Comparison of ENCODE assay signal across 27 cellular contexts in the genomic region with DNA sequence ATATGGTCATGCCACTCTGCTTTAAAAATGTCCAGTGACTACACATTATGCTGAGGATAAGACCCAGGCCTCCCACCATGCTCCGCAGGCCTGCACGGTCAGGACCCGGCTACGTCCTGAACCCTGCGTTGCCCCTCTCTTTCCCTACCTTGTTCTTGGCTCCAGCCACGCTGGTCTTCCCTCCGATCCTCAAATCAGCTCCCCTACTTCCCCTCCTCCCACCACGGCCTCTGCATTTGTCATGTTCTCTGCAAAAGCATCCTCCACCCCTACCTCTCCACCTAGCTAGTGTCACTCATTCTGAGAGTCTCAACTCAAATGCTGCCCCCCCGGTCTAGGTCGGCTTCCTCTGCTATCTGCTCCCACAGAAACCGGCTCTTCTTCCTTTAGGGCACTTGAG. TPM values are rescaled to one million over a fixed set of nuclear protein-coding genes. Genes with fewer than 3 reads are reported as not detected.
DNase-seq lines count a peak whose midpoint lies in the region; ATAC-seq, FAIRE-seq and TF ChIP-seq lines count a peak whose summit lies in the region.
"Had no signal": no experiment of that assay in that cellular context is flagged by ENCODE, and none has a peak within 500 bp of the region (broad histone marks: within the 10 kb centered on the region; RNA-seq: fewer than 3 reads in every experiment).

No MANE protein-coding gene starts in this region.

- CTCF ChIA-PET in GM12878 (lab: Yijun Ruan, JAX): interaction anchor here (1.0 to 1.6 kb wide), 2 partner anchors 19 to 85 kb away, joined by 3 to 4 read pairs; no protein-coding TSS in a partner anchor

- H3K36me3 ChIP-seq in H7 (replicated peaks; ENCODE audit: control insufficient read depth, insufficient read depth, low read length) (peaks cover 8% of the 10 kb centered on the region), GM12878 (ENCODE audit: control insufficient read depth in 2 of 2, insufficient read depth in 2 of 2, low read length in 1 of 2) (peaks cover 41 to 59% of the 10 kb centered on the region in 2 experiments), thyroid gland (peaks cover 59 to 68% of the 10 kb centered on the region in 2 donors)
- H3K36me3 ChIP-seq: uterus had no signal

- SMC1A ChIA-PET in GM12878 (lab: Charles Lee; ENCODE audit: uncharacterized antibody, unreplicated experiment): interaction anchor here (0.7 kb wide), 1 partner anchor 9 kb away, joined by 4 read pairs; no protein-coding TSS in a partner anchor

- H3K27ac ChIP-seq in GM12878 (ENCODE audit: control insufficient read depth, insufficient read depth) (no peak overlapping the region), thyroid gland (peak overlapping the region; percentile 87 to 92 (median 90))
- H3K27ac ChIP-seq: GM23248 had no signal

- H3K4me3 ChIP-seq in H7 (ENCODE audit: insufficient read depth, low read depth, low read length) (no peak overlapping the region), GM12878 (no peak overlapping the region), thyroid gland (replicated peaks in 1 of 3) (no peak overlapping the region)
- H3K4me3 ChIP-seq: GM23248, heart left ventricle, uterus had no signal

- no peaks in the 10 kb centered on the region for H3K4me1 Mint-ChIP-seq in neural crest cell
- H3K4me1 Mint-ChIP-seq: activated CD4-positive, alpha-beta T cell treated with anti-CD3 and anti-CD28 coated beads for 36 hours; CD8-positive, alpha-beta memory T cell had no signal

- no peak overlapping the region for H3K4me2 ChIP-seq in GM12878 (ENCODE audit: control insufficient read depth, insufficient read depth)

- no peak for FAIRE-seq in GM12878 (lab: Jason Lieb, UNC)
- FAIRE-seq: keratinocyte had no signal

- H3K27me3 ChIP-seq in H7 (ENCODE audit: control insufficient read depth, insufficient read depth, low read length) (no peaks in the 10 kb centered on the region), GM12878 (replicated peaks in 1 of 2; ENCODE audit: control insufficient read depth in 2 of 2, insufficient read depth in 2 of 2, low read length in 1 of 2) (no peaks in the 10 kb centered on the region), thyroid gland (no peaks in the 10 kb centered on the region)
- H3K27me3 ChIP-seq: BE2C, heart left ventricle, uterus had no signal

- in situ Hi-C loops in GM12878 (cut with MboI): no loop called here

- no peaks in the 10 kb centered on the region for H3K9me3 ChIP-seq in GM12878 (replicated peaks; ENCODE audit: control insufficient read depth, insufficient read depth, low read length)
- H3K9me3 ChIP-seq in thyroid gland: no peaks in the 10 kb centered on the region
- H3K9me3 ChIP-seq: BE2C, heart left ventricle, uterus had no signal

- WGBS in GM12878 (ENCODE audit: insufficient coverage, insufficient replicate concordance, low lambda C conversion rate, missing lambda C conversion rate): 85% methylated on average over 11 of the region's 11 CpGs
- WGBS in thyroid gland, 2 donors: 94 to 95% methylated on average over 11 of the region's 11 CpGs

- TF ChIP-seq RAD21 in GM12878 (IDR thresholded peaks at IDR 0.05; ENCODE audit: insufficient read depth, low read depth, low read length): no peak

- no peaks in the 10 kb centered on the region for H3K79me2 ChIP-seq in GM12878 (ENCODE audit: control insufficient read depth, insufficient read depth, low read length)

- no peak overlapping the region for H2AFZ ChIP-seq in GM12878 (ENCODE audit: control insufficient read depth, low read depth, low read length)
- H2AFZ ChIP-seq: GM23248 had no signal

- TF ChIP-seq EP300 in GM12878 (IDR thresholded peaks at IDR 0.05; ENCODE audit: borderline replicate concordance in 1 of 2, control insufficient read depth in 1 of 2, low read depth in 2 of 2, low read length in 2 of 2): no peak

- peak; percentile 27; the same call in 1 of the 2 replicates for TF ChIP-seq POLR2A in GM12878 (IDR thresholded peaks at IDR 0.05; ENCODE audit: low read depth, low read length)
- TF ChIP-seq POLR2A in thyroid gland (IDR thresholded peaks at IDR 0.05): no peak

- peak; percentile 9 for DNase-seq in H7
- DNase-seq in GM12878 (ENCODE audit: low read depth, low spot score): no peak
- no peak for DNase-seq in neural crest cell (ENCODE audit: low read depth, low spot score)
- no peak for DNase-seq in thyroid gland
- DNase-seq in GDM1 (lab: John Stamatoyannopoulos, UW): no peak
- DNase-seq in stimulated activated CD4-positive, alpha-beta T cell treated with anti-CD3 and anti-CD28 coated beads, Interleukin-4, amount 100 ng/mL, for 1 hour: no peak
- DNase-seq: activated CD4-positive, alpha-beta T cell treated with anti-CD3 and anti-CD28 coated beads for 36 hours; activated effector memory CD4-positive, alpha-beta T cell treated with Interleukin-2 at 50 U/mL for 16 hours; activated T-cell treated with anti-CD3 and anti-CD28 coated beads for 4 hours; BE2C; CD8-positive, alpha-beta memory T cell; central memory CD4-positive, alpha-beta T cell; DMS 273 treated with DMSO at 0.1 percent for 48 hours; EL; foreskin fibroblast; GM23248; left ventricle myocardium superior; midbrain; naive B cell; SHP77; stimulated activated CD4-positive, alpha-beta T cell treated with anti-CD3 and anti-CD28 coated beads, Interleukin-4, amount 100 ng/mL, for 4 hours; uterus had no signal

- no peak for ATAC-seq in GM12878
- ATAC-seq in GM21717 (IDR thresholded peaks at IDR 0.05; ENCODE audit: unreplicated experiment): no peak
- ATAC-seq: activated CD4-positive, alpha-beta T cell treated with anti-CD3 and anti-CD28 coated beads for 36 hours; heart left ventricle; left ventricle myocardium superior had no signal

- H4K20me1 ChIP-seq in GM12878 (ENCODE audit: control insufficient read depth, insufficient read depth): no peaks in the 10 kb centered on the region; the same call in 1 of the 2 replicates

- intact Hi-C loops in GM12878 (cut with micrococcal nuclease; ENCODE audit: unreplicated experiment) (no loop called here), thyroid gland (cut with DNase I) (no loop called here)

- peak overlapping the region; percentile 60 for H3K27ac Mint-ChIP-seq in neural crest cell (ENCODE audit: unreplicated experiment)
- H3K27ac Mint-ChIP-seq: activated CD4-positive, alpha-beta T cell treated with anti-CD3 and anti-CD28 coated beads for 36 hours; dendritic cell treated with granulocyte-macrophage colony-stimulating factor and Interleukin-4, amounts not matched to agents 40 ng/mL and 50 ng/mL, for 4 days; T-helper 2 cell treated with Interferon-gamma antibody and Interleukin-4, amounts not matched to agents 5 μg/mL and 100 μg/mL, for 36 hours had no signal

- no TSS peak for BruUV-seq in GM12878 (replicated peaks; lab: Mats Ljungman, UMichigan)

- no peak overlapping the region for H3K4me3 Mint-ChIP-seq in neural crest cell
- H3K4me3 Mint-ChIP-seq: activated CD4-positive, alpha-beta T cell treated with anti-CD3 and anti-CD28 coated beads for 36 hours; CD8-positive, alpha-beta memory T cell; dendritic cell treated with granulocyte-macrophage colony-stimulating factor and Interleukin-4, amounts not matched to agents 40 ng/mL and 50 ng/mL, for 4 days; naive B cell; T-helper 2 cell treated with Interferon-gamma antibody and Interleukin-4, amounts not matched to agents 5 μg/mL and 100 μg/mL, for 36 hours had no signal

- no peak overlapping the region for H3K9ac ChIP-seq in GM12878 (ENCODE audit: control insufficient read depth, insufficient read depth, low read length)
- H3K9ac ChIP-seq: GM23248 had no signal

- H3K36me3 Mint-ChIP-seq in neural crest cell (ENCODE audit: low read depth): peaks cover 20% of the 10 kb centered on the region

- no peaks in the 10 kb centered on the region for H3K27me3 Mint-ChIP-seq in neural crest cell (ENCODE audit: low read depth)
- H3K27me3 Mint-ChIP-seq: activated CD4-positive, alpha-beta T cell treated with anti-CD3 and anti-CD28 coated beads for 36 hours; CD8-positive, alpha-beta memory T cell; dendritic cell treated with granulocyte-macrophage colony-stimulating factor and Interleukin-4, amounts not matched to agents 40 ng/mL and 50 ng/mL, for 4 days; naive B cell had no signal

- H3K9me3 Mint-ChIP-seq in neural crest cell: no peaks in the 10 kb centered on the region
- H3K9me3 Mint-ChIP-seq: CD8-positive, alpha-beta memory T cell; dendritic cell treated with granulocyte-macrophage colony-stimulating factor and Interleukin-4, amounts not matched to agents 40 ng/mL and 50 ng/mL, for 4 days; naive B cell; T-helper 2 cell treated with Interferon-gamma antibody and Interleukin-4, amounts not matched to agents 5 μg/mL and 100 μg/mL, for 36 hours had no signal

- RAD21 ChIA-PET in GM12878 (lab: Charles Lee; ENCODE audit: unreplicated experiment): no interaction called here

- H3K4me1 ChIP-seq in GM12878 (ENCODE audit: control insufficient read depth, insufficient read depth, low read length) (no peaks in the 10 kb centered on the region), thyroid gland (peaks cover 29 to 53% of the 10 kb centered on the region in 2 donors)
- H3K4me1 ChIP-seq: BE2C, uterus had no signal

- no peak for TF ChIP-seq CTCF in GM12878 (IDR thresholded peaks at IDR 0.05 in 2 of 3, conservative IDR thresholded peaks at IDR 0.05 in 1 of 3; ENCODE audit: control insufficient read depth in 2 of 3, extremely low read depth in 1 of 3, insufficient read depth in 1 of 3, low read depth in 3 of 3, low read length in 3 of 3)
- no peak for TF ChIP-seq CTCF in neural crest cell (conservative IDR thresholded peaks at IDR 0.05)
- no peak for TF ChIP-seq CTCF in thyroid gland (IDR thresholded peaks at IDR 0.05)

- POLR2A ChIA-PET in GM12878 (lab: Charles Lee): no interaction called here

RNA-seq across cellular contexts. Expression of a gene that starts 11.2 kb away (rescaled TPM):
- total RNA-seq in H7 (2014; rRNA removed; shearing (Covaris generic)): 22.4 and 39.8 TPM in 2 replicates
- not detected in 2 replicates for total RNA-seq in GM12878 (2013; cell fraction: nucleolus; rRNA removed)
- total RNA-seq in GM12878 (2014; rRNA removed) (0.22 TPM in 1 of 2 replicates, not detected in the other), GM12878 (2014; rRNA removed; fragmentation: Illumina TruSeq; extraction: Trizol) (not detected in 2 replicates), GM12878 (2021) (0.38 and 0.45 TPM in 2 replicates), neural crest cell (4.6 and 4.8 TPM in 2 replicates), thyroid gland (over 10,000 TPM in 1 of 4 donors, 1,000 to 10,000 TPM in 3; 2,730 to 12,549 (median 7,201) TPM)
- polyA plus RNA-seq in GM12878 (2011; ENCODE audit: low read depth): 0.37 TPM
- polyA plus RNA-seq in GM12878 (2011; rRNA removed) (0.04 TPM in 1 of 2 replicates, not detected in the other), GM12878 (2014; fragmentation: Illumina TruSeq; extraction: Trizol) (0.09 and 0.19 TPM in 2 replicates), GM12878 (2014; fragmentation: Nextera tagmentation; extraction: Ambion mirVana) (under 1 TPM in 1 of 2 experiments, not detected in 1; 0.15 TPM), GM12878 (2014; rRNA removed) (0.12 and 0.32 TPM in 2 replicates), GM12878 (2016; fragmentation: Nextera tagmentation; extraction: Ambion mirVana) (1 to 10 TPM in 1 of 2 experiments, under 1 TPM in 1; 0.91 to 1.0 TPM)
- 0.07 TPM in 1 of 2 replicates, not detected in the other for polyA plus RNA-seq in GM12878 (2011; cell fraction: cytosol; rRNA removed)
- polyA plus RNA-seq in GM12878 (2011; cell fraction: nucleus; rRNA removed): not detected in 2 replicates
- polyA plus RNA-seq in GM12878 (2012): 0.81 and 1.3 TPM in 2 replicates
- polyA minus RNA-seq in GM12878 (2011; rRNA and poly(A)+ RNA removed): not detected in 2 replicates
- polyA minus RNA-seq in GM12878 (2011; cell fraction: cytosol; rRNA and poly(A)+ RNA removed): not detected in 2 replicates
- not detected in 2 replicates for polyA minus RNA-seq in GM12878 (2011; cell fraction: nucleus; rRNA and poly(A)+ RNA removed)
- total RNA-seq: activated CD4-positive, alpha-beta T cell treated with anti-CD3 and anti-CD28 coated beads for 36 hours; CD8-positive, alpha-beta memory T cell had no signal

RNA-seq across cellular contexts. Expression of a gene that starts 49.3 kb away (rescaled TPM):
- total RNA-seq in H7 (2014; rRNA removed; shearing (Covaris generic)): 27.3 and 38.6 TPM in 2 replicates
- total RNA-seq in GM12878 (2013; cell fraction: nucleolus; rRNA removed): 372 and 425 TPM in 2 replicates
- total RNA-seq in GM12878 (2014; rRNA removed): 203 and 223 TPM in 2 replicates
- total RNA-seq in GM12878 (2014; rRNA removed; fragmentation: Illumina TruSeq; extraction: Trizol): 147 and 148 TPM in 2 replicates
- 279 and 289 TPM in 2 replicates for total RNA-seq in GM12878 (2021)
- 132 TPM for polyA plus RNA-seq in GM12878 (2011; ENCODE audit: low read depth)
- polyA plus RNA-seq in GM12878 (2011; rRNA removed): 156 and 178 TPM in 2 replicates
- polyA plus RNA-seq in GM12878 (2011; cell fraction: cytosol; rRNA removed): 190 and 206 TPM in 2 replicates
- 272 and 287 TPM in 2 replicates for polyA plus RNA-seq in GM12878 (2011; cell fraction: nucleus; rRNA removed)
- 262 and 278 TPM in 2 replicates for polyA plus RNA-seq in GM12878 (2012)
- polyA plus RNA-seq in GM12878 (2014; fragmentation: Illumina TruSeq; extraction: Trizol): 107 and 151 TPM in 2 replicates
- polyA plus RNA-seq in GM12878 (2014; fragmentation: Nextera tagmentation; extraction: Ambion mirVana): 10 to 100 TPM in 1 of 2 experiments, 1 to 10 TPM in 1; 4.4 to 13.7 TPM
- polyA plus RNA-seq in GM12878 (2014; rRNA removed): 199 and 200 TPM in 2 replicates
- 100 to 1,000 TPM; 112 to 117 TPM for polyA plus RNA-seq in GM12878 (2016; fragmentation: Nextera tagmentation; extraction: Ambion mirVana)
- polyA minus RNA-seq in GM12878 (2011; rRNA and poly(A)+ RNA removed): 245 and 345 TPM in 2 replicates
- 117 and 134 TPM in 2 replicates for polyA minus RNA-seq in GM12878 (2011; cell fraction: cytosol; rRNA and poly(A)+ RNA removed)
- polyA minus RNA-seq in GM12878 (2011; cell fraction: nucleus; rRNA and poly(A)+ RNA removed): 165 and 259 TPM in 2 replicates
- total RNA-seq in neural crest cell: 34.6 and 37.1 TPM in 2 replicates
- 100 to 1,000 TPM in 1 of 4 donors, 10 to 100 TPM in 3; 74.4 to 115 (median 94.7) TPM for total RNA-seq in thyroid gland

Comparison
In these comparisons a context has a peak if more than half of its experiments do, and no peak if none do; other contexts are left out.
1. RNA of a gene that starts 11.2 kb away (total RNA-seq): 2,730 to 12,549 TPM in thyroid gland; 22.4 to 39.8 TPM in H7, 4.6 to 4.8 TPM in neural crest cell and 0.22 to 0.45 TPM in GM12878; every median in the first group is over 10 times any median in the second.